22 cellular contexts compared by ENCODE assay signal in genomic region chr17:31224366-31224765, GRCh38.
"Had no signal": no experiment of that assay in that cellular context is flagged by ENCODE, and none has a peak within 500 bp of the region (broad histone marks: within the 10 kb centered on the region; RNA-seq: fewer than 3 reads in every experiment).

No MANE protein-coding gene starts in this region.

- H3K4me3 ChIP-seq: colonic mucosa, gastrocnemius medialis, neural progenitor cell, prostate gland, tibial nerve had no signal

- DNase-seq: activated B cell treated with CpG ODN at 0.5 μM for 24 hours; activated CD4-positive, alpha-beta memory T cell treated with anti-CD3 and anti-CD28 coated beads, Interleukin-2, amount 10 ng/mL, durations not matched to agents 7 days and 5 days; activated CD4-positive, alpha-beta T cell treated with anti-CD3 and anti-CD28 coated beads for 4 hours; activated CD8-positive, alpha-beta memory T cell treated with anti-CD3 and anti-CD28 coated beads, Interleukin-2, amount 10 ng/mL, durations not matched to agents 7 days and 5 days; activated naive CD4-positive, alpha-beta T cell treated with anti-CD3 and anti-CD28 coated beads for 36 hours; activated naive CD8-positive, alpha-beta T cell treated with anti-CD3 and anti-CD28 coated beads, Interleukin-2, amount 50 U/mL, for 24 hours; activated T-cell treated with anti-CD3 and anti-CD28 coated beads, Interleukin-2, amount 50 U/mL, for 1 hour; aorta; colonic mucosa; gastrocnemius medialis; head of caudate nucleus; kidney glomerular epithelial cell; mesenchymal stem cell; naive thymus-derived CD4-positive, alpha-beta T cell; stimulated activated CD4-positive, alpha-beta T cell treated with anti-CD3 and anti-CD28 coated beads, Interleukin-1b, Interleukin-23, amount 100 ng/mL, for 48 hours; stimulated activated CD8-positive, alpha-beta memory T cell treated with anti-CD3 and anti-CD28 coated beads, Interleukin-4, amount 100 ng/mL, for 48 hours; stimulated activated naive CD8-positive, alpha-beta T cell treated with anti-CD3 and anti-CD28 coated beads, Interleukin-15, Interleukin-2, amounts not matched to agents 100 U/mL and 50 U/mL, for 24 hours had no signal

- H3K27me3 ChIP-seq: colonic mucosa, gastrocnemius medialis, neural progenitor cell, tibial nerve had no signal

- H3K4me1 ChIP-seq: colonic mucosa, gastrocnemius medialis, neural progenitor cell, prostate gland, tibial nerve had no signal

- H3K27ac ChIP-seq: colonic mucosa, gastrocnemius medialis, neural progenitor cell, prostate gland, tibial nerve had no signal

- ATAC-seq: activated CD8-positive, alpha-beta memory T cell treated with anti-CD3 and anti-CD28 coated beads, Interleukin-2, amount 10 ng/mL, durations not matched to agents 7 days and 5 days; activated naive CD8-positive, alpha-beta T cell treated with anti-CD3 and anti-CD28 coated beads, Interleukin-2, amount 50 U/mL, for 24 hours; gastrocnemius medialis; naive thymus-derived CD4-positive, alpha-beta T cell; sciatic nerve; stimulated activated naive CD8-positive, alpha-beta T cell treated with anti-CD3 and anti-CD28 coated beads, Interleukin-15, Interleukin-2, amounts not matched to agents 100 U/mL and 50 U/mL, for 24 hours had no signal

- FAIRE-seq: urothelium cell line had no signal

- H3K9ac ChIP-seq: neural progenitor cell had no signal

- H3K9me3 ChIP-seq: colonic mucosa, gastrocnemius medialis, prostate gland, tibial nerve had no signal

- H3K4me2 ChIP-seq: neural progenitor cell had no signal

- H3K36me3 ChIP-seq: colonic mucosa, neural progenitor cell, prostate gland had no signal

- H2AFZ ChIP-seq: neural progenitor cell had no signal
